In genomic region chr3:7960601-7961000, GRCh38 we compare ENCODE assay signal across 3 cellular contexts.
"Had no signal": no experiment of that assay in that cellular context is flagged by ENCODE, and none has a peak within 500 bp of the region (broad histone marks: within the 10 kb centered on the region; RNA-seq: fewer than 3 reads in every experiment).

No MANE protein-coding gene starts in this region.

- DNase-seq: GDM1, GF-D8 had no signal

- H3K4me3 ChIP-seq: GM12878 had no signal

- ATAC-seq: GM12878 had no signal
